Comparison of ENCODE assay signal across 1 cellular context in the genomic region with DNA sequence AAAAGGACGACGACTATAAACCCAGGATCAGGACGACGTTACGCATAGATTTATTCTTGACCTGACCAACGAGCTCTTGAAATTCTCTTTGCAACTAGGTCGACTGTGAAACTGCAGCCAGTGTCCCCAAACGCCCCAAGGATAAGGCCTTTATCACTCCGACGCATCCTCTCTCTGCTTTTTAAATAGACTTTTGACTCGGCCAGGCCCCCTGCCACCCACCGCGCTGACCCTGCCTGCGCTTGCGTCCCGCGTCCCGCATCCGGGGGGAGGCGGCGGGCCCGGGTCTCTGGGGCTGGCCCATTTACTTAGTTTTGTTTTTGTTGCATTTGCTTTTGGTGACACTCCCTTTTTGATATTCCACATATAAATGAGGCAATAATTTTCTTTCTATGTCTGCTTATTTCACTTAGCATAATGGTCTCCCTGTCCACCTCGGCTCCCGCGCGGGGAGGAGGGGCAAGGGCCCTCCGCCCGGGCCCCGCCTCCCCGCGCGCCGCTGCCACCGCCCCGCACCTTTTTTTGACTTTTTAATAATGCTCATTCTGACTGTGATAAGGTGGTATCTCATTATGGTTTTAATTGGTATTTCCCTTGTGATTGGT.
TF ChIP-seq lines count a peak whose summit lies in the region.

No MANE protein-coding gene starts in this region.

TF ChIP-seq in WTC11, 78 proteins besides CTCF, POLR2A, EP300 and RAD21 (continued from another document):
- TF ChIP-seq IRF1 (CRISPR knock-in tag; IDR thresholded peaks at IDR 0.05) (no peak), ZNF138 (CRISPR knock-in tag; conservative IDR thresholded peaks at IDR 0.05) (no peak), NFYB (CRISPR knock-in tag; conservative IDR thresholded peaks at IDR 0.05; ENCODE audit: low read depth) (no peak), ZNF121 (CRISPR knock-in tag; IDR thresholded peaks at IDR 0.05) (no peak), ESRRA (CRISPR knock-in tag; IDR thresholded peaks at IDR 0.05; ENCODE audit: borderline replicate concordance) (no peak)
- TF ChIP-seq, protein P1, sequence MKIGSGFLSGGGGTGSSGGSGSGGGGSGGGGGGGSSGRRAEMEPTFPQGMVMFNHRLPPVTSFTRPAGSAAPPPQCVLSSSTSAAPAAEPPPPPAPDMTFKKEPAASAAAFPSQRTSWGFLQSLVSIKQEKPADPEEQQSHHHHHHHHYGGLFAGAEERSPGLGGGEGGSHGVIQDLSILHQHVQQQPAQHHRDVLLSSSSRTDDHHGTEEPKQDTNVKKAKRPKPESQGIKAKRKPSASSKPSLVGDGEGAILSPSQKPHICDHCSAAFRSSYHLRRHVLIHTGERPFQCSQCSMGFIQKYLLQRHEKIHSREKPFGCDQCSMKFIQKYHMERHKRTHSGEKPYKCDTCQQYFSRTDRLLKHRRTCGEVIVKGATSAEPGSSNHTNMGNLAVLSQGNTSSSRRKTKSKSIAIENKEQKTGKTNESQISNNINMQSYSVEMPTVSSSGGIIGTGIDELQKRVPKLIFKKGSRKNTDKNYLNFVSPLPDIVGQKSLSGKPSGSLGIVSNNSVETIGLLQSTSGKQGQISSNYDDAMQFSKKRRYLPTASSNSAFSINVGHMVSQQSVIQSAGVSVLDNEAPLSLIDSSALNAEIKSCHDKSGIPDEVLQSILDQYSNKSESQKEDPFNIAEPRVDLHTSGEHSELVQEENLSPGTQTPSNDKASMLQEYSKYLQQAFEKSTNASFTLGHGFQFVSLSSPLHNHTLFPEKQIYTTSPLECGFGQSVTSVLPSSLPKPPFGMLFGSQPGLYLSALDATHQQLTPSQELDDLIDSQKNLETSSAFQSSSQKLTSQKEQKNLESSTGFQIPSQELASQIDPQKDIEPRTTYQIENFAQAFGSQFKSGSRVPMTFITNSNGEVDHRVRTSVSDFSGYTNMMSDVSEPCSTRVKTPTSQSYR (CRISPR knock-in tag; IDR thresholded peaks at IDR 0.05): no peak
